In the genomic region with DNA sequence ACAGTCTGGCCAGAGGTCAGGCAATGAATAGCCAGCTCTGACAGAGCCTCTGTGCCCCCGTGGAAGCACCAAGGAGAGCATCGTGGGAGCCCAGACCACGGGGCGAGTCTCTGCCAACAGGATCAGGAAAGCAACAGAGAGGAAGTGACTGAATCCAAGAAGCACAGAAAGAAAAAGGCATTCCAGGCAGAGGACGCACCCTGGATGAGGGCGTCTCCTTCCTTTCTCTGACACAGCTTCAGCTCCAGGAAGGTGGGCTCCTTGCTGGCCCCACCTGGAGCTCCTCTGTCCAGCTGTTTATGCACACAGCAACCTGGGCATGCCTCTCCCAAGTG, we compare ENCODE assay signal across 3 cellular contexts.
TF ChIP-seq lines count a peak whose summit lies in the region.

No MANE protein-coding gene starts in this region.

TF ChIP-seq in SK-N-SH, 30 proteins besides CTCF, POLR2A, EP300 and RAD21:
- TF ChIP-seq FOXM1 (IDR thresholded peaks at IDR 0.05; ENCODE audit: low read depth) (no peak), SMC3 (IDR thresholded peaks at IDR 0.05; ENCODE audit: low read depth, low read length) (no peak), FOXJ3 (CRISPR knock-in tag; IDR thresholded peaks at IDR 0.05) (no peak), MEF2A (IDR thresholded peaks at IDR 0.05; ENCODE audit: borderline replicate concordance, low read depth) (no peak), CHD2 (IDR thresholded peaks at IDR 0.05; ENCODE audit: low read length, partially characterized antibody) (no peak), RCOR1 (IDR thresholded peaks at IDR 0.05; ENCODE audit: low read length) (no peak), RFX5 (IDR thresholded peaks at IDR 0.05; ENCODE audit: low read length) (no peak), NFIC (IDR thresholded peaks at IDR 0.05; ENCODE audit: borderline replicate concordance) (no peak), RXRA (IDR thresholded peaks at IDR 0.05; ENCODE audit: borderline replicate concordance, low read depth) (no peak)
- TF ChIP-seq, protein P1, sequence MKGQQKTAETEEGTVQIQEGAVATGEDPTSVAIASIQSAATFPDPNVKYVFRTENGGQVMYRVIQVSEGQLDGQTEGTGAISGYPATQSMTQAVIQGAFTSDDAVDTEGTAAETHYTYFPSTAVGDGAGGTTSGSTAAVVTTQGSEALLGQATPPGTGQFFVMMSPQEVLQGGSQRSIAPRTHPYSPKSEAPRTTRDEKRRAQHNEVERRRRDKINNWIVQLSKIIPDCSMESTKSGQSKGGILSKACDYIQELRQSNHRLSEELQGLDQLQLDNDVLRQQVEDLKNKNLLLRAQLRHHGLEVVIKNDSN (IDR thresholded peaks at IDR 0.05; ENCODE audit: borderline replicate concordance, low read depth) = no peak
- TF ChIP-seq, protein P2, sequence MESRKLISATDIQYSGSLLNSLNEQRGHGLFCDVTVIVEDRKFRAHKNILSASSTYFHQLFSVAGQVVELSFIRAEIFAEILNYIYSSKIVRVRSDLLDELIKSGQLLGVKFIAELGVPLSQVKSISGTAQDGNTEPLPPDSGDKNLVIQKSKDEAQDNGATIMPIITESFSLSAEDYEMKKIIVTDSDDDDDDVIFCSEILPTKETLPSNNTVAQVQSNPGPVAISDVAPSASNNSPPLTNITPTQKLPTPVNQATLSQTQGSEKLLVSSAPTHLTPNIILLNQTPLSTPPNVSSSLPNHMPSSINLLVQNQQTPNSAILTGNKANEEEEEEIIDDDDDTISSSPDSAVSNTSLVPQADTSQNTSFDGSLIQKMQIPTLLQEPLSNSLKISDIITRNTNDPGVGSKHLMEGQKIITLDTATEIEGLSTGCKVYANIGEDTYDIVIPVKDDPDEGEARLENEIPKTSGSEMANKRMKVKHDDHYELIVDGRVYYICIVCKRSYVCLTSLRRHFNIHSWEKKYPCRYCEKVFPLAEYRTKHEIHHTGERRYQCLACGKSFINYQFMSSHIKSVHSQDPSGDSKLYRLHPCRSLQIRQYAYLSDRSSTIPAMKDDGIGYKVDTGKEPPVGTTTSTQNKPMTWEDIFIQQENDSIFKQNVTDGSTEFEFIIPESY (IDR thresholded peaks at IDR 0.05; ENCODE audit: borderline replicate concordance, low read depth) = no peak

TF ChIP-seq in SK-N-SH treated with all-trans-retinoic acid at 6 μM for 48 hours, 23 proteins besides CTCF, POLR2A, EP300 and RAD21:
- TF ChIP-seq ZNF8 (CRISPR knock-in tag; IDR thresholded peaks at IDR 0.05) (no peak), ESRRG (CRISPR knock-in tag; IDR thresholded peaks at IDR 0.05) (no peak), PPARA (CRISPR knock-in tag; IDR thresholded peaks at IDR 0.05; ENCODE audit: borderline replicate concordance) (no peak), ZC3H10 (CRISPR knock-in tag; IDR thresholded peaks at IDR 0.05) (no peak), SNAI2 (CRISPR knock-in tag; IDR thresholded peaks at IDR 0.05) (no peak), OSR1 (CRISPR knock-in tag; IDR thresholded peaks at IDR 0.05) (no peak), ZNF565 (CRISPR knock-in tag; conservative IDR thresholded peaks at IDR 0.05; ENCODE audit: low read depth) (no peak), ZFP30 (CRISPR knock-in tag; IDR thresholded peaks at IDR 0.05) (no peak), RARB (CRISPR knock-in tag; IDR thresholded peaks at IDR 0.05) (no peak), ARNTL (CRISPR knock-in tag; IDR thresholded peaks at IDR 0.05; ENCODE audit: borderline replicate concordance, low read depth) (no peak), ISL1 (CRISPR knock-in tag; IDR thresholded peaks at IDR 0.05) (no peak), GLIS3 (CRISPR knock-in tag; IDR thresholded peaks at IDR 0.05) (no peak), TOX (CRISPR knock-in tag; IDR thresholded peaks at IDR 0.05; ENCODE audit: borderline replicate concordance) (no peak), CSDC2 (CRISPR knock-in tag; IDR thresholded peaks at IDR 0.05) (no peak), ZNF70 (CRISPR knock-in tag; IDR thresholded peaks at IDR 0.05) (no peak), BACH2 (CRISPR knock-in tag; IDR thresholded peaks at IDR 0.05; ENCODE audit: borderline replicate concordance) (no peak), TCF4 (CRISPR knock-in tag; IDR thresholded peaks at IDR 0.05; ENCODE audit: borderline replicate concordance) (no peak)
- TF ChIP-seq, protein P3, sequence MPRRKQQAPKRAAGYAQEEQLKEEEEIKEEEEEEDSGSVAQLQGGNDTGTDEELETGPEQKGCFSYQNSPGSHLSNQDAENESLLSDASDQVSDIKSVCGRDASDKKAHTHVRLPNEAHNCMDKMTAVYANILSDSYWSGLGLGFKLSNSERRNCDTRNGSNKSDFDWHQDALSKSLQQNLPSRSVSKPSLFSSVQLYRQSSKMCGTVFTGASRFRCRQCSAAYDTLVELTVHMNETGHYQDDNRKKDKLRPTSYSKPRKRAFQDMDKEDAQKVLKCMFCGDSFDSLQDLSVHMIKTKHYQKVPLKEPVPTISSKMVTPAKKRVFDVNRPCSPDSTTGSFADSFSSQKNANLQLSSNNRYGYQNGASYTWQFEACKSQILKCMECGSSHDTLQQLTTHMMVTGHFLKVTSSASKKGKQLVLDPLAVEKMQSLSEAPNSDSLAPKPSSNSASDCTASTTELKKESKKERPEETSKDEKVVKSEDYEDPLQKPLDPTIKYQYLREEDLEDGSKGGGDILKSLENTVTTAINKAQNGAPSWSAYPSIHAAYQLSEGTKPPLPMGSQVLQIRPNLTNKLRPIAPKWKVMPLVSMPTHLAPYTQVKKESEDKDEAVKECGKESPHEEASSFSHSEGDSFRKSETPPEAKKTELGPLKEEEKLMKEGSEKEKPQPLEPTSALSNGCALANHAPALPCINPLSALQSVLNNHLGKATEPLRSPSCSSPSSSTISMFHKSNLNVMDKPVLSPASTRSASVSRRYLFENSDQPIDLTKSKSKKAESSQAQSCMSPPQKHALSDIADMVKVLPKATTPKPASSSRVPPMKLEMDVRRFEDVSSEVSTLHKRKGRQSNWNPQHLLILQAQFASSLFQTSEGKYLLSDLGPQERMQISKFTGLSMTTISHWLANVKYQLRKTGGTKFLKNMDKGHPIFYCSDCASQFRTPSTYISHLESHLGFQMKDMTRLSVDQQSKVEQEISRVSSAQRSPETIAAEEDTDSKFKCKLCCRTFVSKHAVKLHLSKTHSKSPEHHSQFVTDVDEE (CRISPR knock-in tag; IDR thresholded peaks at IDR 0.05) = no peak
- TF ChIP-seq, protein P4, sequence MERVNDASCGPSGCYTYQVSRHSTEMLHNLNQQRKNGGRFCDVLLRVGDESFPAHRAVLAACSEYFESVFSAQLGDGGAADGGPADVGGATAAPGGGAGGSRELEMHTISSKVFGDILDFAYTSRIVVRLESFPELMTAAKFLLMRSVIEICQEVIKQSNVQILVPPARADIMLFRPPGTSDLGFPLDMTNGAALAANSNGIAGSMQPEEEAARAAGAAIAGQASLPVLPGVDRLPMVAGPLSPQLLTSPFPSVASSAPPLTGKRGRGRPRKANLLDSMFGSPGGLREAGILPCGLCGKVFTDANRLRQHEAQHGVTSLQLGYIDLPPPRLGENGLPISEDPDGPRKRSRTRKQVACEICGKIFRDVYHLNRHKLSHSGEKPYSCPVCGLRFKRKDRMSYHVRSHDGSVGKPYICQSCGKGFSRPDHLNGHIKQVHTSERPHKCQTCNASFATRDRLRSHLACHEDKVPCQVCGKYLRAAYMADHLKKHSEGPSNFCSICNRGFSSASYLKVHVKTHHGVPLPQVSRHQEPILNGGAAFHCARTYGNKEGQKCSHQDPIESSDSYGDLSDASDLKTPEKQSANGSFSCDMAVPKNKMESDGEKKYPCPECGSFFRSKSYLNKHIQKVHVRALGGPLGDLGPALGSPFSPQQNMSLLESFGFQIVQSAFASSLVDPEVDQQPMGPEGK (CRISPR knock-in tag; IDR thresholded peaks at IDR 0.05; ENCODE audit: borderline replicate concordance) = no peak

TF ChIP-seq in GM23338, 12 proteins besides CTCF, POLR2A, EP300 and RAD21:
- TF ChIP-seq, protein P5, sequence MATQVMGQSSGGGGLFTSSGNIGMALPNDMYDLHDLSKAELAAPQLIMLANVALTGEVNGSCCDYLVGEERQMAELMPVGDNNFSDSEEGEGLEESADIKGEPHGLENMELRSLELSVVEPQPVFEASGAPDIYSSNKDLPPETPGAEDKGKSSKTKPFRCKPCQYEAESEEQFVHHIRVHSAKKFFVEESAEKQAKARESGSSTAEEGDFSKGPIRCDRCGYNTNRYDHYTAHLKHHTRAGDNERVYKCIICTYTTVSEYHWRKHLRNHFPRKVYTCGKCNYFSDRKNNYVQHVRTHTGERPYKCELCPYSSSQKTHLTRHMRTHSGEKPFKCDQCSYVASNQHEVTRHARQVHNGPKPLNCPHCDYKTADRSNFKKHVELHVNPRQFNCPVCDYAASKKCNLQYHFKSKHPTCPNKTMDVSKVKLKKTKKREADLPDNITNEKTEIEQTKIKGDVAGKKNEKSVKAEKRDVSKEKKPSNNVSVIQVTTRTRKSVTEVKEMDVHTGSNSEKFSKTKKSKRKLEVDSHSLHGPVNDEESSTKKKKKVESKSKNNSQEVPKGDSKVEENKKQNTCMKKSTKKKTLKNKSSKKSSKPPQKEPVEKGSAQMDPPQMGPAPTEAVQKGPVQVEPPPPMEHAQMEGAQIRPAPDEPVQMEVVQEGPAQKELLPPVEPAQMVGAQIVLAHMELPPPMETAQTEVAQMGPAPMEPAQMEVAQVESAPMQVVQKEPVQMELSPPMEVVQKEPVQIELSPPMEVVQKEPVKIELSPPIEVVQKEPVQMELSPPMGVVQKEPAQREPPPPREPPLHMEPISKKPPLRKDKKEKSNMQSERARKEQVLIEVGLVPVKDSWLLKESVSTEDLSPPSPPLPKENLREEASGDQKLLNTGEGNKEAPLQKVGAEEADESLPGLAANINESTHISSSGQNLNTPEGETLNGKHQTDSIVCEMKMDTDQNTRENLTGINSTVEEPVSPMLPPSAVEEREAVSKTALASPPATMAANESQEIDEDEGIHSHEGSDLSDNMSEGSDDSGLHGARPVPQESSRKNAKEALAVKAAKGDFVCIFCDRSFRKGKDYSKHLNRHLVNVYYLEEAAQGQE (IDR thresholded peaks at IDR 0.05; ENCODE audit: unreplicated experiment) = no peak
- TF ChIP-seq CREB1 (CRISPR knock-in tag; IDR thresholded peaks at IDR 0.05; ENCODE audit: low read depth) = no peak
- TF ChIP-seq, protein P6, sequence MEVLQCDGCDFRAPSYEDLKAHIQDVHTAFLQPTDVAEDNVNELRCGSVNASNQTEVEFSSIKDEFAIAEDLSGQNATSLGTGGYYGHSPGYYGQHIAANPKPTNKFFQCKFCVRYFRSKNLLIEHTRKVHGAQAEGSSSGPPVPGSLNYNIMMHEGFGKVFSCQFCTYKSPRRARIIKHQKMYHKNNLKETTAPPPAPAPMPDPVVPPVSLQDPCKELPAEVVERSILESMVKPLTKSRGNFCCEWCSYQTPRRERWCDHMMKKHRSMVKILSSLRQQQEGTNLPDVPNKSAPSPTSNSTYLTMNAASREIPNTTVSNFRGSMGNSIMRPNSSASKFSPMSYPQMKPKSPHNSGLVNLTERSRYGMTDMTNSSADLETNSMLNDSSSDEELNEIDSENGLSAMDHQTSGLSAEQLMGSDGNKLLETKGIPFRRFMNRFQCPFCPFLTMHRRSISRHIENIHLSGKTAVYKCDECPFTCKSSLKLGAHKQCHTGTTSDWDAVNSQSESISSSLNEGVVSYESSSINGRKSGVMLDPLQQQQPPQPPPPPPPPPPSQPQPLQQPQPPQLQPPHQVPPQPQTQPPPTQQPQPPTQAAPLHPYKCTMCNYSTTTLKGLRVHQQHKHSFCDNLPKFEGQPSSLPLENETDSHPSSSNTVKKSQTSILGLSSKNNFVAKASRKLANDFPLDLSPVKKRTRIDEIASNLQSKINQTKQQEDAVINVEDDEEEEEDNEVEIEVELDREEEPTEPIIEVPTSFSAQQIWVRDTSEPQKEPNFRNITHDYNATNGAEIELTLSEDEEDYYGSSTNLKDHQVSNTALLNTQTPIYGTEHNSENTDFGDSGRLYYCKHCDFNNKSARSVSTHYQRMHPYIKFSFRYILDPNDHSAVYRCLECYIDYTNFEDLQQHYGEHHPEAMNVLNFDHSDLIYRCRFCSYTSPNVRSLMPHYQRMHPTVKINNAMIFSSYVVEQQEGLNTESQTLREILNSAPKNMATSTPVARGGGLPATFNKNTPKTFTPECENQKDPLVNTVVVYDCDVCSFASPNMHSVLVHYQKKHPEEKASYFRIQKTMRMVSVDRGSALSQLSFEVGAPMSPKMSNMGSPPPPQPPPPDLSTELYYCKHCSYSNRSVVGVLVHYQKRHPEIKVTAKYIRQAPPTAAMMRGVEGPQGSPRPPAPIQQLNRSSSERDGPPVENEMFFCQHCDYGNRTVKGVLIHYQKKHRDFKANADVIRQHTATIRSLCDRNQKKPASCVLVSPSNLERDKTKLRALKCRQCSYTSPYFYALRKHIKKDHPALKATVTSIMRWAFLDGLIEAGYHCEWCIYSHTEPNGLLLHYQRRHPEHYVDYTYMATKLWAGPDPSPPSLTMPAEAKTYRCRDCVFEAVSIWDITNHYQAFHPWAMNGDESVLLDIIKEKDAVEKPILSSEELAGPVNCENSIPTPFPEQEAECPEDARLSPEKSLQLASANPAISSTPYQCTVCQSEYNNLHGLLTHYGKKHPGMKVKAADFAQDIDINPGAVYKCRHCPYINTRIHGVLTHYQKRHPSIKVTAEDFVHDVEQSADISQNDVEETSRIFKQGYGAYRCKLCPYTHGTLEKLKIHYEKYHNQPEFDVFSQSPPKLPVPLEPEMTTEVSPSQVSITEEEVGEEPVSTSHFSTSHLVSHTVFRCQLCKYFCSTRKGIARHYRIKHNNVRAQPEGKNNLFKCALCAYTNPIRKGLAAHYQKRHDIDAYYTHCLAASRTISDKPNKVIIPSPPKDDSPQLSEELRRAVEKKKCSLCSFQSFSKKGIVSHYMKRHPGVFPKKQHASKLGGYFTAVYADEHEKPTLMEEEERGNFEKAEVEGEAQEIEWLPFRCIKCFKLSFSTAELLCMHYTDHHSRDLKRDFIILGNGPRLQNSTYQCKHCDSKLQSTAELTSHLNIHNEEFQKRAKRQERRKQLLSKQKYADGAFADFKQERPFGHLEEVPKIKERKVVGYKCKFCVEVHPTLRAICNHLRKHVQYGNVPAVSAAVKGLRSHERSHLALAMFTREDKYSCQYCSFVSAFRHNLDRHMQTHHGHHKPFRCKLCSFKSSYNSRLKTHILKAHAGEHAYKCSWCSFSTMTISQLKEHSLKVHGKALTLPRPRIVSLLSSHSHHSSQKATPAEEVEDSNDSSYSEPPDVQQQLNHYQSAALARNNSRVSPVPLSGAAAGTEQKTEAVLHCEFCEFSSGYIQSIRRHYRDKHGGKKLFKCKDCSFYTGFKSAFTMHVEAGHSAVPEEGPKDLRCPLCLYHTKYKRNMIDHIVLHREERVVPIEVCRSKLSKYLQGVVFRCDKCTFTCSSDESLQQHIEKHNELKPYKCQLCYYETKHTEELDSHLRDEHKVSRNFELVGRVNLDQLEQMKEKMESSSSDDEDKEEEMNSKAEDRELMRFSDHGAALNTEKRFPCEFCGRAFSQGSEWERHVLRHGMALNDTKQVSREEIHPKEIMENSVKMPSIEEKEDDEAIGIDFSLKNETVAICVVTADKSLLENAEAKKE (CRISPR knock-in tag; IDR thresholded peaks at IDR 0.05) = no peak
- TF ChIP-seq JUNB (IDR thresholded peaks at IDR 0.05; ENCODE audit: unreplicated experiment) = no peak
- TF ChIP-seq STAT1 (IDR thresholded peaks at IDR 0.05; ENCODE audit: unreplicated experiment) = no peak
- TF ChIP-seq EZH2phosphoT487 (IDR thresholded peaks at IDR 0.05; ENCODE audit: unreplicated experiment) = no peak
- no peak for TF ChIP-seq ZNF331 (CRISPR knock-in tag; IDR thresholded peaks at IDR 0.05; ENCODE audit: low read depth)
- TF ChIP-seq EZH2 (IDR thresholded peaks at IDR 0.05; ENCODE audit: low read depth, unreplicated experiment) = no peak
- TF ChIP-seq, protein P7, sequence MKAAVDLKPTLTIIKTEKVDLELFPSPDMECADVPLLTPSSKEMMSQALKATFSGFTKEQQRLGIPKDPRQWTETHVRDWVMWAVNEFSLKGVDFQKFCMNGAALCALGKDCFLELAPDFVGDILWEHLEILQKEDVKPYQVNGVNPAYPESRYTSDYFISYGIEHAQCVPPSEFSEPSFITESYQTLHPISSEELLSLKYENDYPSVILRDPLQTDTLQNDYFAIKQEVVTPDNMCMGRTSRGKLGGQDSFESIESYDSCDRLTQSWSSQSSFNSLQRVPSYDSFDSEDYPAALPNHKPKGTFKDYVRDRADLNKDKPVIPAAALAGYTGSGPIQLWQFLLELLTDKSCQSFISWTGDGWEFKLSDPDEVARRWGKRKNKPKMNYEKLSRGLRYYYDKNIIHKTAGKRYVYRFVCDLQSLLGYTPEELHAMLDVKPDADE (IDR thresholded peaks at IDR 0.05) = no peak
